Comparison of ENCODE assay signal across 15 cellular contexts in the genomic region with DNA sequence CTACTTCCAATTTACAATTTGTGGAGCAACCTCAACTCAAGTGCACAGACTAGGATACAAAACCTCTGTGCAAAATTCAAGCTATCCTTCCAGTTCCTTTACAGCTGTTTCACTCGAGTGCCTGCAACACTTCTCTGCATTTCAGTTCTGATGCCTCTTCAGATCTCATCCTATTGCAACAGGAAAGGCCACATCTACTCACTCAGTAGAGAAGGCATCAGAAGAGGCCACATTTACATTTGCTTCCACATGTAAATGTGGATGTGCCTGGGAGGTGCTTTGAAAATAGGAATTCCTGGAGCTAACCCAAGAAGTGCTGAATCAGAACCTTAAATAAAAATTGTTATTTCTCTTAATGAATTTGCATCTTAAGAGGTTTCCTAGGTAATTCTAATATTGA. TPM values are rescaled to one million over a fixed set of nuclear protein-coding genes. Genes with fewer than 3 reads are reported as not detected.
A peak's percentile ranks its signal among the peaks of the same experiment; 100 is the strongest.
DNase-seq lines count a peak whose midpoint lies in the region; ATAC-seq and TF ChIP-seq lines count a peak whose summit lies in the region.
"Had no signal": no experiment of that assay in that cellular context is flagged by ENCODE, and none has a peak within 500 bp of the region (broad histone marks: within the 10 kb centered on the region; RNA-seq: fewer than 3 reads in every experiment).

No MANE protein-coding gene starts in this region.

- H3K9ac ChIP-seq in NT2/D1 (ENCODE audit: insufficient read length, low read depth) (no peak overlapping the region), iPS-18a (ENCODE audit: low read length) (no peak overlapping the region)

- H3K9me3 ChIP-seq in NT2/D1 (ENCODE audit: insufficient read depth, low read length) (no peaks in the 10 kb centered on the region), iPS-18a (ENCODE audit: control insufficient read depth, low read depth, low read length) (no peaks in the 10 kb centered on the region), vagina (no peaks in the 10 kb centered on the region)
- H3K9me3 ChIP-seq: Caco-2 had no signal

- H3K4me3 ChIP-seq in NT2/D1 (ENCODE audit: insufficient read length, low read depth) (no peak overlapping the region), iPS-18a (ENCODE audit: low read length) (no peak overlapping the region), vagina (no peak overlapping the region)
- H3K4me3 ChIP-seq: K562 had no signal

- H3K4me1 ChIP-seq in NT2/D1 (ENCODE audit: insufficient read depth, insufficient read length) (no peaks in the 10 kb centered on the region), iPS-18a (ENCODE audit: control insufficient read depth, low read depth, low read length) (peaks cover 14% of the 10 kb centered on the region), vagina (no peaks in the 10 kb centered on the region)
- H3K4me1 ChIP-seq: Caco-2 had no signal

- no peaks in the 10 kb centered on the region for H3K36me3 Mint-ChIP-seq in nephron progenitor cell (ENCODE audit: low read depth)
- H3K36me3 Mint-ChIP-seq: CD8-positive, alpha-beta memory T cell had no signal

- peak; percentile 40 for DNase-seq in DMS79 treated with DMSO at 0.1 percent for 48 hours (lab: John Stamatoyannopoulos, UW)
- no peak for DNase-seq in DMS79 (lab: John Stamatoyannopoulos, UW)
- DNase-seq in NT2/D1 (ENCODE audit: low read depth, low spot score): peak; percentile 36
- no peak for DNase-seq in nephron progenitor cell
- no peak for DNase-seq in vagina (ENCODE audit: extremely low spot score in 2 of 2)
- DNase-seq: Caco-2; CD8-positive, alpha-beta memory T cell had no signal

- no peaks in the 10 kb centered on the region for H3K4me1 Mint-ChIP-seq in nephron progenitor cell
- H3K4me1 Mint-ChIP-seq: CD8-positive, alpha-beta memory T cell had no signal

- H3K27me3 Mint-ChIP-seq in nephron progenitor cell (ENCODE audit: low read depth, poor library complexity): no peaks in the 10 kb centered on the region

- peaks cover 21% of the 10 kb centered on the region for H3K9me3 Mint-ChIP-seq in nephron progenitor cell
- H3K9me3 Mint-ChIP-seq: CD8-positive, alpha-beta memory T cell had no signal

- ATAC-seq in HG03025 (IDR thresholded peaks at IDR 0.05; ENCODE audit: low FRiP score, unreplicated experiment) (no peak), HG03045 (IDR thresholded peaks at IDR 0.05; ENCODE audit: unreplicated experiment) (no peak)
- ATAC-seq: K562 had no signal

- peak overlapping the region; percentile 18 for H3K27ac Mint-ChIP-seq in nephron progenitor cell
- H3K27ac Mint-ChIP-seq: CD8-positive, alpha-beta memory T cell had no signal

- intact Hi-C loops in vagina (cut with DNase I): no loop called here

- H3K4me3 Mint-ChIP-seq in nephron progenitor cell: no peak overlapping the region
- H3K4me3 Mint-ChIP-seq: CD8-positive, alpha-beta memory T cell had no signal

- H3K36me3 ChIP-seq in NT2/D1 (ENCODE audit: insufficient read depth, insufficient read length, low read length) (no peaks in the 10 kb centered on the region), iPS-18a (ENCODE audit: control insufficient read depth, low read depth, low read length) (no peaks in the 10 kb centered on the region), vagina (no peaks in the 10 kb centered on the region)

- TF ChIP-seq POLR2A in vagina (IDR thresholded peaks at IDR 0.05): no peak

- TF ChIP-seq CTCF in nephron progenitor cell (IDR thresholded peaks at IDR 0.05): no peak
- TF ChIP-seq CTCF in vagina (IDR thresholded peaks at IDR 0.05): no peak

- H3K27ac ChIP-seq in iPS-18a (ENCODE audit: low read length): peak overlapping the region; percentile 24
- H3K27ac ChIP-seq in vagina: no peak overlapping the region
- H3K27ac ChIP-seq: 22Rv1 had no signal

- H3K27me3 ChIP-seq in NT2/D1 (ENCODE audit: insufficient read depth, insufficient read length) (no peaks in the 10 kb centered on the region), iPS-18a (ENCODE audit: control insufficient read depth, insufficient read depth, low read length) (no peaks in the 10 kb centered on the region), vagina (no peaks in the 10 kb centered on the region)

RNA-seq across cellular contexts. Expression of a gene that starts 45.8 kb away (rescaled TPM):
- 28.2 TPM for total RNA-seq in vagina
- total RNA-seq: A673; CD8-positive, alpha-beta memory T cell; Daoy; HT1080 had no signal

RNA-seq across cellular contexts. Expression of a gene that starts 53.7 kb away (rescaled TPM):
- total RNA-seq in vagina: not detected
- total RNA-seq: A673; Caco-2; CD8-positive, alpha-beta memory T cell; Daoy; HT1080; K562 had no signal

Comparison
In these comparisons a context has a peak if more than half of its experiments do, and no peak if none do; other contexts are left out.
1. DNase-seq: peak in DMS79 treated with DMSO at 0.1 percent for 48 hours (single experiment) and NT2/D1 (single experiment); none in DMS79 (single experiment), nephron progenitor cell (single experiment) and vagina (0 of 2).